Comparison of ENCODE assay signal across 2 cellular contexts in the genomic region with DNA sequence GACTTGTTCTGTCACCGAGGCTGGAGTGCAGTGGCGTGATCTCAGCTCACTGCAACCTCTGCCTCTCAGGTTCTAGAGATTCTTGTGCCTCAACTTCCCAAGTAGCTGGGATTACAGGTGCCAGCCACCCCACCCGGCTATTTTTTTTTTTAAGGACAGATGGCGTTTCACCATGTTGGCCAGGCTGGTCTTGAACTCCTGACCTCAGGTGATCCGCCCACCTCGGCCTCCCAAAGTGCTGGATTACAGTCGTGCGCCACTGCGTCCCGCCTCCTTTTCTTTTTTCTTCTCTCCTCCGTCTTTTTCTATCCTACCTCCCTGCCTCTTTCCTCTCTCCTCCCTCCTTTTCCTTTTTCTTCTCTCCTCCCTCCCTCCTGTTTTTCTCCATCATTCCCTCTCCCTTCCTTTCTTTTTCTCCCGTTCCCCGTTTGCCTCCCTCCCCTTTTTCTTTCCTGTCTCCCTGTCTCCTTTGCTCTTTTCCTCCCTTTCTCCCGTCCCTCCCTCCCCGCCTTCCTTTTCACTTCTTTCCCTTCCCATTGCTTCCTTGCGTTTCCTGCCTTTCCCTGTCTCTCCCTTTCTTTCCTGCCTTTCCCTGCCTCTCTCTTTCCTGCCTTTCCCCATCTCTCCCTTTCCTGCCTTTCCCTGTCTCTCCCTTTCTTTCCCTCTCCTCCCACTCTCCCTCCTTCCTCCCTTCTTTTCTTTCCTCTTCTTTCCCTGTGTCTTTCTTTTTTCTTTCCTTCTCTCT.
TF ChIP-seq lines count a peak whose summit lies in the region.

No MANE protein-coding gene starts in this region.

TF ChIP-seq in SK-N-SH, 30 proteins besides CTCF, POLR2A, EP300 and RAD21 (continued from another document):
- no peak for TF ChIP-seq YY1 (IDR thresholded peaks at IDR 0.05; ENCODE audit: low read depth)
- TF ChIP-seq RXRA (IDR thresholded peaks at IDR 0.05; ENCODE audit: borderline replicate concordance, low read depth) = no peak
- TF ChIP-seq, protein P1, sequence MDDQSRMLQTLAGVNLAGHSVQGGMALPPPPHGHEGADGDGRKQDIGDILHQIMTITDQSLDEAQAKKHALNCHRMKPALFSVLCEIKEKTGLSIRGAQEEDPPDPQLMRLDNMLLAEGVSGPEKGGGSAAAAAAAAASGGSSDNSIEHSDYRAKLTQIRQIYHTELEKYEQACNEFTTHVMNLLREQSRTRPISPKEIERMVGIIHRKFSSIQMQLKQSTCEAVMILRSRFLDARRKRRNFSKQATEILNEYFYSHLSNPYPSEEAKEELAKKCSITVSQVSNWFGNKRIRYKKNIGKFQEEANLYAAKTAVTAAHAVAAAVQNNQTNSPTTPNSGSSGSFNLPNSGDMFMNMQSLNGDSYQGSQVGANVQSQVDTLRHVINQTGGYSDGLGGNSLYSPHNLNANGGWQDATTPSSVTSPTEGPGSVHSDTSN (IDR thresholded peaks at IDR 0.05) = no peak
- no peak for TF ChIP-seq CHD2 (IDR thresholded peaks at IDR 0.05; ENCODE audit: low read length, partially characterized antibody)
- no peak for TF ChIP-seq SMC3 (IDR thresholded peaks at IDR 0.05; ENCODE audit: low read depth, low read length)
- TF ChIP-seq POLR2AphosphoS5 (IDR thresholded peaks at IDR 0.05; ENCODE audit: low read depth, low read length) = no peak
TF ChIP-seq in SK-N-SH: peak in this region for 0.

TF ChIP-seq in SK-N-SH treated with all-trans-retinoic acid at 6 μM for 48 hours, 23 proteins besides CTCF, POLR2A, EP300 and RAD21 (continued from another document):
- TF ChIP-seq, protein P2, sequence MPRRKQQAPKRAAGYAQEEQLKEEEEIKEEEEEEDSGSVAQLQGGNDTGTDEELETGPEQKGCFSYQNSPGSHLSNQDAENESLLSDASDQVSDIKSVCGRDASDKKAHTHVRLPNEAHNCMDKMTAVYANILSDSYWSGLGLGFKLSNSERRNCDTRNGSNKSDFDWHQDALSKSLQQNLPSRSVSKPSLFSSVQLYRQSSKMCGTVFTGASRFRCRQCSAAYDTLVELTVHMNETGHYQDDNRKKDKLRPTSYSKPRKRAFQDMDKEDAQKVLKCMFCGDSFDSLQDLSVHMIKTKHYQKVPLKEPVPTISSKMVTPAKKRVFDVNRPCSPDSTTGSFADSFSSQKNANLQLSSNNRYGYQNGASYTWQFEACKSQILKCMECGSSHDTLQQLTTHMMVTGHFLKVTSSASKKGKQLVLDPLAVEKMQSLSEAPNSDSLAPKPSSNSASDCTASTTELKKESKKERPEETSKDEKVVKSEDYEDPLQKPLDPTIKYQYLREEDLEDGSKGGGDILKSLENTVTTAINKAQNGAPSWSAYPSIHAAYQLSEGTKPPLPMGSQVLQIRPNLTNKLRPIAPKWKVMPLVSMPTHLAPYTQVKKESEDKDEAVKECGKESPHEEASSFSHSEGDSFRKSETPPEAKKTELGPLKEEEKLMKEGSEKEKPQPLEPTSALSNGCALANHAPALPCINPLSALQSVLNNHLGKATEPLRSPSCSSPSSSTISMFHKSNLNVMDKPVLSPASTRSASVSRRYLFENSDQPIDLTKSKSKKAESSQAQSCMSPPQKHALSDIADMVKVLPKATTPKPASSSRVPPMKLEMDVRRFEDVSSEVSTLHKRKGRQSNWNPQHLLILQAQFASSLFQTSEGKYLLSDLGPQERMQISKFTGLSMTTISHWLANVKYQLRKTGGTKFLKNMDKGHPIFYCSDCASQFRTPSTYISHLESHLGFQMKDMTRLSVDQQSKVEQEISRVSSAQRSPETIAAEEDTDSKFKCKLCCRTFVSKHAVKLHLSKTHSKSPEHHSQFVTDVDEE (CRISPR knock-in tag; IDR thresholded peaks at IDR 0.05) = no peak
- TF ChIP-seq ZNF8 (CRISPR knock-in tag; IDR thresholded peaks at IDR 0.05) (no peak), BACH2 (CRISPR knock-in tag; IDR thresholded peaks at IDR 0.05; ENCODE audit: borderline replicate concordance) (no peak), OSR1 (CRISPR knock-in tag; IDR thresholded peaks at IDR 0.05) (no peak)
TF ChIP-seq in SK-N-SH treated with all-trans-retinoic acid at 6 μM for 48 hours: peak in this region for 0.
